In the genomic region with DNA sequence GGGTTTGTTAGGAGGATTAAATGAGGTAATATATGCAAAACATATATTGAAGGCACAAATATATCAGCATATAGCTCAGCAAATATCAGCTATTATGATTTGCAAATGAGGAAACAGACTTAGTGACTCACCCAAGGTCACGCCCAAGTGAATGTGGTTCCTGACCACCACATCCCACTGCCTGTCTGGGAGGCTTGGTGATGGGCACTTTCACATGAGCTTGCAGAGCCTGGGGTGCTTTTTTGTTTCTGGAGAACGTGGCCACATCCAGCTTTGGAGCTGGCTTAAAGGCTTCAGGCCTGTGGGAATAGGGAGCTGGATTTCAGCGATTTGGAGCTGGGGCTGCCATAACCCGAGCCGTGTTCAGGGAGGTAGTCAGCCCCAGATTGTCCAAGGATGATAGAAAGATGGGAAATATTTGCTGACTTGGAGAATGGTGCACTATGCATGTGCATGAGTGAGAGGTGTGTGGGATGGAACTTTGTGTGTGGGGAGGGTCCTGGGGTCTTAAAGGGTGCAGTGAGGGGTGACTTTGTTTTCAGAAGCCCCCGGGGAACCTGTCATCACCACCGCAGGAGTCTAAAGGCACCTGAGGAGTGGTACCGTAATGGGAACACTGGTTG, we compare ENCODE assay signal across 12 cellular contexts. TPM values are rescaled to one million over a fixed set of nuclear protein-coding genes. Genes with fewer than 3 reads are reported as not detected.
DNase-seq lines count a peak whose midpoint lies in the region; ATAC-seq and TF ChIP-seq lines count a peak whose summit lies in the region.
"Had no signal": no experiment of that assay in that cellular context is flagged by ENCODE, and none has a peak within 500 bp of the region (broad histone marks: within the 10 kb centered on the region; RNA-seq: fewer than 3 reads in every experiment).

No MANE protein-coding gene starts in this region.

- WGBS in adrenal gland, 4 donors: 61 to 66% (median 64%) methylated on average over 8 of the region's 8 CpGs

- ATAC-seq in GM18868 (IDR thresholded peaks at IDR 0.05; ENCODE audit: unreplicated experiment): peak; percentile 52
- no peak for ATAC-seq in sciatic nerve
- ATAC-seq in HG03039 (IDR thresholded peaks at IDR 0.05; ENCODE audit: unreplicated experiment): no peak

- H3K4me3 ChIP-seq in fibroblast of mammary gland (ENCODE audit: control insufficient read depth, low read depth, low read length) (no peak overlapping the region), adrenal gland (no peak overlapping the region)
- H3K4me3 ChIP-seq: HAP-1, neural progenitor cell had no signal

- TF ChIP-seq CTCF in fibroblast of mammary gland (conservative IDR thresholded peaks at IDR 0.05; ENCODE audit: control insufficient read depth, insufficient read depth, low read depth, low read length) (no peak), adrenal gland (IDR thresholded peaks at IDR 0.05) (no peak)

- H3K27me3 ChIP-seq in adrenal gland: peaks cover 11% of the 10 kb centered on the region

- in situ Hi-C loops in ACHN (cut with HindIII; ENCODE audit: low pct_ligation_motif_present, low pct_unique_long_range_greater_than_20kb, low sequenced_read_pairs): no loop called here

- DNase-seq in ACHN: peak; percentile 22
- peak; percentile 84 for DNase-seq in SW480 (ENCODE audit: low spot score)
- DNase-seq in fibroblast of mammary gland (ENCODE audit: low read depth): peak; percentile 37
- DNase-seq in adrenal gland: no peak
- no peak for DNase-seq in 8988T
- no peak for DNase-seq in sciatic nerve (ENCODE audit: low spot score)
- DNase-seq: activated T-cell treated with anti-CD3 and anti-CD28 coated beads, Interleukin-2, amount 50 U/mL, for 4 hours; NCI-H2029 treated with DMSO at 0.1 percent for 48 hours had no signal

- H3K27ac ChIP-seq in adrenal gland: no peak overlapping the region
- H3K27ac ChIP-seq: neural progenitor cell had no signal

- H3K4me1 ChIP-seq in adrenal gland (replicated peaks in 1 of 2): no peaks in the 10 kb centered on the region
- H3K4me1 ChIP-seq: HAP-1, neural progenitor cell had no signal

- TF ChIP-seq POLR2A in adrenal gland (IDR thresholded peaks at IDR 0.05): no peak

- H3K36me3 ChIP-seq in adrenal gland (replicated peaks in 1 of 2): no peaks in the 10 kb centered on the region
- H3K36me3 ChIP-seq: HAP-1, neural progenitor cell had no signal

- intact Hi-C loops in adrenal gland (cut with DNase I) (no loop called here), sciatic nerve (cut with DNase I) (no loop called here)

- no peaks in the 10 kb centered on the region for H3K9me3 ChIP-seq in adrenal gland (replicated peaks in 1 of 3)
- H3K9me3 ChIP-seq: HAP-1 had no signal

RNA-seq across cellular contexts. Expression of a gene that starts 12.0 kb away (rescaled TPM):
- 10 to 100 TPM in 7 of 8 donors, 1 to 10 TPM in 1; 8.9 to 21.4 (median 16.5) TPM for total RNA-seq in adrenal gland
- 1 to 10 TPM; 4.9 to 9.3 (median 7.0) TPM for polyA plus RNA-seq in adrenal gland
- total RNA-seq in sciatic nerve: 57.4 TPM

Comparison
In these comparisons a context has a peak if more than half of its experiments do, and no peak if none do; other contexts are left out.
1. DNase-seq: peak in ACHN (single experiment), SW480 (single experiment) and fibroblast of mammary gland (single experiment); none in adrenal gland (0 of 7), 8988T (single experiment) and sciatic nerve (single experiment).